11 cellular contexts compared by ENCODE assay signal in the genomic region with DNA sequence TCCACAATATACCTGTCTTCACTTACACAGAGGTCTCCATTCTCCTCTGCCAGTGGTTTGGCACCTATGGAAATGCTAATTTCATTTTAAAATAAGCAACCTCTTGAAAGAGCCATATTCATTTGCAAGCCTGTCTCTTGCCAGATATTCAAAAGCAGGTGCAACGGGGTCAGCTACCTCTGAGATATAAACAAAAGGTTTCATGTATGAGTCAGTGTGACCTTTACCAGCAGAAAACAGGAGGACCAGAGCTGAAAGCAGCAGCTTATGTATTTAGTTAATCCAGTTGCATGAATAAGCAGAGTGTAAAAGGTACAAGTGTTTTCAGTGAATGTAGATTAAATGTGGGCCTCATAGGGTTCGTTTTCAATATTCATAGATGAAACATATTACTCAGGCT. TPM values are rescaled to one million over a fixed set of nuclear protein-coding genes. Genes with fewer than 3 reads are reported as not detected.
DNase-seq lines count a peak whose midpoint lies in the region; ATAC-seq, FAIRE-seq and TF ChIP-seq lines count a peak whose summit lies in the region.
"Had no signal": no experiment of that assay in that cellular context is flagged by ENCODE, and none has a peak within 500 bp of the region (broad histone marks: within the 10 kb centered on the region; RNA-seq: fewer than 3 reads in every experiment).

No MANE protein-coding gene starts in this region.

- H3K27me3 ChIP-seq in dorsolateral prefrontal cortex (no peaks in the 10 kb centered on the region), colonic mucosa (no peaks in the 10 kb centered on the region)

- intact Hi-C loops in dorsolateral prefrontal cortex (cut with DNase I) (no loop called here), colonic mucosa (cut with DNase I) (no loop called here)

- 0 out of 3 replicates have a peak overlapping the region, but pooled peaks have one; percentile 28 for H3K4me2 ChIP-seq in A549

- TF ChIP-seq RAD21 in A549 (conservative IDR thresholded peaks at IDR 0.05 in 1 of 2, IDR thresholded peaks at IDR 0.05 in 1 of 2) = no peak

- FAIRE-seq in A549 (lab: Jason Lieb, UNC) = no peak

- H3K9me3 ChIP-seq in A549 = no peaks in the 10 kb centered on the region
- H3K9me3 ChIP-seq in colonic mucosa = no peaks in the 10 kb centered on the region

- peaks cover 10% of the 10 kb centered on the region; the same call in 1 of the 3 replicates for H3K4me1 ChIP-seq in A549
- H3K4me1 ChIP-seq in colonic mucosa = no peaks in the 10 kb centered on the region

- TF ChIP-seq EP300 in A549 (IDR thresholded peaks at IDR 0.05) = no peak

- no peak overlapping the region for H3K9ac ChIP-seq in colonic mucosa (ENCODE audit: low read depth in 2 of 2, low read length in 2 of 2)

- whole genome bisulfite sequencing in A549 (ENCODE audit: missing lambda C conversion rate) = 13% methylated on average over 2 of the region's 2 CpGs

- DNase-seq in A549 (ENCODE audit: low read depth in 1 of 2, low spot score in 1 of 2) (peak in 1 of 2 experiments; percentile 0), NCI-H2196 (lab: John Stamatoyannopoulos, UW; ENCODE audit: unreplicated experiment) (peak; percentile 79), epithelial cell of prostate (ENCODE audit: low read depth, low spot score) (peak; percentile 6), dorsolateral prefrontal cortex (no peak), colonic mucosa (no peak)
- DNase-seq: activated B cell treated with CpG ODN at 0.5 μM for 24 hours, activated gamma-delta T cell, naive B cell had no signal

- TF ChIP-seq CTCF in A549 (IDR thresholded peaks at IDR 0.05) (no peak), dorsolateral prefrontal cortex (IDR thresholded peaks at IDR 0.05 in 54 of 56, conservative IDR thresholded peaks at IDR 0.05 in 2 of 56; ENCODE audit: low read depth in 1 of 56, partially characterized antibody in 56 of 56) (no peak), colonic mucosa (IDR thresholded peaks at IDR 0.05) (no peak)

- H3K27ac ChIP-seq in A549 (no peak overlapping the region), epithelial cell of prostate (no peak overlapping the region), dorsolateral prefrontal cortex (no peak overlapping the region), colonic mucosa (no peak overlapping the region)

- POLR2A ChIA-PET in A549 (lab: Yijun Ruan, JAX) = no interaction called here

- no peak for TF ChIP-seq POLR2A in A549 (IDR thresholded peaks at IDR 0.05; ENCODE audit: low read length)

- no peaks in the 10 kb centered on the region for H3K36me3 ChIP-seq in colonic mucosa

- ATAC-seq in A549 (no peak), GM19351 (IDR thresholded peaks at IDR 0.05; ENCODE audit: unreplicated experiment) (peak; percentile 55), HG03439 (IDR thresholded peaks at IDR 0.05; ENCODE audit: unreplicated experiment) (no peak), HG02571 (IDR thresholded peaks at IDR 0.05; ENCODE audit: unreplicated experiment) (no peak)

- no peak overlapping the region for H3K4me3 ChIP-seq in A549
- no peak overlapping the region for H3K4me3 ChIP-seq in dorsolateral prefrontal cortex
- H3K4me3 ChIP-seq in colonic mucosa = no peak overlapping the region

- CTCF ChIA-PET in A549 (lab: Yijun Ruan, JAX) = no interaction called here

TF ChIP-seq in A549, 52 proteins besides CTCF, POLR2A, EP300 and RAD21:
- TF ChIP-seq EHF (CRISPR knock-in tag; IDR thresholded peaks at IDR 0.05) (no peak), FOSB (CRISPR knock-in tag; IDR thresholded peaks at IDR 0.05) (no peak)

RNA-seq across cellular contexts. Expression of gene TENT5A, which starts 56.0 kb away (rescaled TPM):
- polyA plus RNA-seq in A549 (2011; rRNA removed) (1.8 and 2.3 TPM in 2 replicates), A549 (2017; fragmentation: RNase III; extraction: RNeasy Plus Mini Kit Qiagen cat#74134 plus additional on column Dnase treatment) (0.79 to 1.1 TPM (median 0.91 TPM) in 3 replicates)
- 0.22 and 0.24 TPM in 2 replicates for polyA plus RNA-seq in A549 (2012; cell fraction: cytosol; rRNA removed)
- 0.47 and 0.56 TPM in 2 replicates for polyA plus RNA-seq in A549 (2012; cell fraction: nucleus; rRNA removed)
- polyA minus RNA-seq in A549 (2011; rRNA and poly(A)+ RNA removed) = 0.99 and 2.4 TPM in 2 replicates
- total RNA-seq in dorsolateral prefrontal cortex (1 to 10 TPM in 119 of 120 experiments, under 1 TPM in 1; 0.85 to 6.9 (median 2.3) TPM), colonic mucosa (10 to 100 TPM; 20.1 to 32.8 TPM)

Comparison
In these comparisons a context has a peak if more than half of its experiments do, and no peak if none do; other contexts are left out.
1. DNase-seq: peak in NCI-H2196 (single experiment) and epithelial cell of prostate (single experiment); none in dorsolateral prefrontal cortex (0 of 10) and colonic mucosa (single experiment).